In the genomic region with DNA sequence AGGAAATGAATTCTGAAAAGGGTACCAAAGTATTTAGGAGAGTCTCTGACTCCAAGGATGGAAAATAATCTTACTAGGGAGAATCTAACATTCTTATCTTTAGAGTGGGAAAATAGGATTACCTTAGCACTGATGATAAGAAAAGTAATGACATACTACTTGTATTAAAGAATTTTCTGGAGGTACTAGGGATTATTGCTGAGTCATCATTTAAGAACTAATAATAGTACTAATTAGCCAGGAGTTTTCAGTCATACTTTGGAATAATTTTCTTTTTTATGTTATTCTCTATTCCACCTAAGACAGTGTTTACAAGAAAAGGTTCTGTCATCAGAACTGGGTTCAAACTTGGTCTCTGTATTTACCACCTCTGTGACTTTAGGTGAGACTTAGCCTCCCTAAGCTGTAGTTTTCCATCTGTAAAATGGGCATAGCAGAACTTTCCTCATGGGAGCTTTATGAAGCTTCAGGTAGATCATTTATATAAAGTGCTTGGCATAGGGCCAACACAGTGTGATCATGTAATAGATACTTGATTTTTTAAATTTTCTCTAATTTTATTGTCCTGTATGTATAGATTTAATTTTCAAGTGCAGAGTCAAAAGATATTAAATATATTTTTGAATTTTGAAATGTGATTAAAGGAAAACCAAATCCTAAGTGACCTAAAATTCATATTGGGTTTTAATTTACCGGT, we compare ENCODE assay signal across 16 cellular contexts. TPM values are rescaled to one million over a fixed set of nuclear protein-coding genes. Genes with fewer than 3 reads are reported as not detected.
DNase-seq lines count a peak whose midpoint lies in the region; ATAC-seq, FAIRE-seq and TF ChIP-seq lines count a peak whose summit lies in the region.
"Had no signal": no experiment of that assay in that cellular context is flagged by ENCODE, and none has a peak within 500 bp of the region (broad histone marks: within the 10 kb centered on the region; RNA-seq: fewer than 3 reads in every experiment).

No MANE protein-coding gene starts in this region.

- H3K4me3 ChIP-seq in body of pancreas (no peak overlapping the region), keratinocyte (ENCODE audit: control insufficient read depth in 2 of 3, extremely low read depth in 1 of 3, insufficient read depth in 2 of 3, low read depth in 1 of 3, low read length in 3 of 3) (peak overlapping the region in 1 of 3 experiments; percentile 26)
- H3K4me3 ChIP-seq: lower lobe of right lung had no signal

- DNase-seq in NCI-H82 (lab: John Stamatoyannopoulos, UW), result peak; percentile 7
- no peak for DNase-seq in body of pancreas
- no peak for DNase-seq in keratinocyte (ENCODE audit: low read depth, low spot score)
- no peak for DNase-seq in NCI-H2227 (lab: John Stamatoyannopoulos, UW; ENCODE audit: unreplicated experiment)
- no peak for DNase-seq in stimulated activated naive CD4-positive, alpha-beta T cell (lab: John Stamatoyannopoulos, UW)
- DNase-seq in amygdala (lab: John Stamatoyannopoulos, UW), result no peak
- DNase-seq: activated CD4-positive, CD25-positive, alpha-beta regulatory T cell; activated CD8-positive, alpha-beta memory T cell treated with anti-CD3 and anti-CD28 coated beads, Interleukin-2, amount 50 U/mL, for 48 hours; effector CD8-positive, alpha-beta T cell; lower lobe of right lung; NCI-H1105 treated with DMSO at 0.1 percent for 48 hours; NCI-H524 treated with DMSO at 0.1 percent for 48 hours; stimulated activated CD4-positive, alpha-beta T cell treated with anti-CD3 and anti-CD28 coated beads, Interleukin-4, amount 100 ng/mL, for 24 hours had no signal

- TF ChIP-seq CTCF in body of pancreas (IDR thresholded peaks at IDR 0.05), result no peak
- TF ChIP-seq CTCF in keratinocyte (optimal IDR thresholded peaks at IDR 0.05 in 1 of 3, IDR thresholded peaks at IDR 0.05 in 1 of 3, conservative IDR thresholded peaks at IDR 0.05 in 1 of 3; ENCODE audit: extremely low read depth in 1 of 3, insufficient read depth in 2 of 3, low read length in 3 of 3), result no peak

- H4K20me1 ChIP-seq in keratinocyte (ENCODE audit: control insufficient read depth, extremely low read depth, insufficient read depth, low read length), result no peaks in the 10 kb centered on the region

- FAIRE-seq in keratinocyte (lab: Jason Lieb, UNC), result no peak

- no peak for ATAC-seq in body of pancreas
- ATAC-seq in GM21381 (IDR thresholded peaks at IDR 0.05; ENCODE audit: unreplicated experiment), result no peak
- ATAC-seq: lower lobe of right lung had no signal

- H3K9me3 ChIP-seq in body of pancreas (no peaks in the 10 kb centered on the region), keratinocyte (ENCODE audit: control insufficient read depth, low read depth, low read length) (no peaks in the 10 kb centered on the region)
- H3K9me3 ChIP-seq: lower lobe of right lung had no signal

- H3K27me3 ChIP-seq in body of pancreas, result no peaks in the 10 kb centered on the region
- H3K27me3 ChIP-seq in keratinocyte (ENCODE audit: control insufficient read depth, extremely low read depth, insufficient read depth, low read length), result no peaks in the 10 kb centered on the region

- dilution Hi-C loops in keratinocyte (cut with MboI; ENCODE audit: extremely low pct_ligation_motif_present, low sequenced_read_pairs), result no loop called here

- no peaks in the 10 kb centered on the region for H3K9me1 ChIP-seq in keratinocyte (ENCODE audit: control insufficient read depth, extremely low read depth, insufficient read depth, low read length)

- peak overlapping the region; percentile 72 for H3K4me2 ChIP-seq in keratinocyte (ENCODE audit: control insufficient read depth, extremely low read depth, insufficient read depth, low read depth, low read length)

- WGBS in body of pancreas, 2 donors, result 89 to 97% methylated on average over 1 of the region's 1 CpG

- H3K4me1 ChIP-seq in body of pancreas (peaks cover 7% of the 10 kb centered on the region), keratinocyte (ENCODE audit: control insufficient read depth, extremely low read depth, insufficient read depth, low read length) (peaks cover 50% of the 10 kb centered on the region)

- H3K9ac ChIP-seq in keratinocyte (ENCODE audit: control insufficient read depth, extremely low read depth, insufficient read depth, low read length), result peak overlapping the region; percentile 74

- H3K79me2 ChIP-seq in keratinocyte (ENCODE audit: control insufficient read depth, insufficient read depth, low read length), result peaks cover 11% of the 10 kb centered on the region

- H3K27ac ChIP-seq in body of pancreas (peak overlapping the region in 3 of 4 donors; percentile 1 to 31 (median 31)), keratinocyte (ENCODE audit: control insufficient read depth, insufficient read depth, low read length) (peak overlapping the region; percentile 97), temporal lobe (ENCODE audit: low read depth, low read length) (peak overlapping the region; percentile 24)
- H3K27ac ChIP-seq: C4-2B, lower lobe of right lung had no signal

- no peak overlapping the region for H2AFZ ChIP-seq in keratinocyte (ENCODE audit: control insufficient read depth, low read length)

- intact Hi-C loops in body of pancreas (cut with DNase I), result no loop called here

- TF ChIP-seq POLR2A in body of pancreas (IDR thresholded peaks at IDR 0.05), result no peak

- H3K36me3 ChIP-seq in body of pancreas (replicated peaks in 1 of 2; ENCODE audit: insufficient read depth in 1 of 2, low read depth in 2 of 2) (no peaks in the 10 kb centered on the region), keratinocyte (ENCODE audit: control insufficient read depth in 2 of 2, extremely low read depth in 1 of 2, insufficient read depth in 2 of 2, low read length in 2 of 2) (no peaks in the 10 kb centered on the region)
- H3K36me3 ChIP-seq: lower lobe of right lung had no signal

RNA-seq across cellular contexts. Expression of a gene that starts 20.4 kb away (rescaled TPM):
- total RNA-seq in body of pancreas, result 10 to 100 TPM; 22.1 to 38.6 TPM
- polyA plus RNA-seq in keratinocyte, result 8.3 to 14.3 TPM (median 10.9 TPM) in 3 replicates
- 5.0 TPM for polyA plus RNA-seq in keratinocyte (2011; ENCODE audit: low read depth)
- polyA plus RNA-seq in keratinocyte (2011; cell fraction: cytosol; rRNA removed), result 2.7 and 6.3 TPM in 2 replicates
- 16.3 and 19.7 TPM in 2 replicates for polyA plus RNA-seq in keratinocyte (2011; cell fraction: nucleus; rRNA removed)
- polyA plus RNA-seq in keratinocyte (2012; ENCODE audit: low replicate concordance), result 9.8 and 12.7 TPM in 2 replicates
- 27.1 to 59.0 TPM (median 50.8 TPM) in 3 replicates for polyA minus RNA-seq in keratinocyte
- polyA minus RNA-seq in keratinocyte (2011; cell fraction: cytosol; rRNA and poly(A)+ RNA removed), result 25.1 TPM
- polyA minus RNA-seq in keratinocyte (2011; cell fraction: nucleus; rRNA and poly(A)+ RNA removed), result 65.6 and 86.9 TPM in 2 replicates
- total RNA-seq in temporal lobe, result 87.0 TPM

Comparison
In these comparisons a context has a peak if more than half of its experiments do, and no peak if none do; other contexts are left out.
1. H3K27ac ChIP-seq: peak in every context shown above with its lines; median percentile 97 in keratinocyte; 31 in body of pancreas; 24 in temporal lobe.